9 cellular contexts compared by ENCODE assay signal in genomic region chr10:132162590-132163277, GRCh38. TPM values are rescaled to one million over a fixed set of nuclear protein-coding genes. Genes with fewer than 3 reads are reported as not detected.
A peak's percentile ranks its signal among the peaks of the same experiment; 100 is the strongest.
DNase-seq lines count a peak whose midpoint lies in the region; ATAC-seq and TF ChIP-seq lines count a peak whose summit lies in the region.
"Had no signal": no experiment of that assay in that cellular context is flagged by ENCODE, and none has a peak within 500 bp of the region (broad histone marks: within the 10 kb centered on the region; RNA-seq: fewer than 3 reads in every experiment).

No MANE protein-coding gene starts in this region.

- ATAC-seq in psoas muscle (peak; percentile 10 to 37 (median 28)), HG02981 (IDR thresholded peaks at IDR 0.05; ENCODE audit: unreplicated experiment) (no peak)

- WGBS in psoas muscle, 3 donors, result 48 to 58% (median 52%) methylated on average over 10 of the region's 10 CpGs

- peaks cover 28% of the 10 kb centered on the region for H3K4me1 Mint-ChIP-seq in activated T-cell treated with anti-CD3 and anti-CD28 coated beads, Interleukin-2, amount 50 U/mL, for 24 hours (ENCODE audit: low read depth)

- peaks cover 5% of the 10 kb centered on the region for H3K36me3 ChIP-seq in left ventricle myocardium inferior
- no peaks in the 10 kb centered on the region for H3K36me3 ChIP-seq in psoas muscle (ENCODE audit: insufficient read depth in 1 of 2, low read depth in 1 of 2)

- H3K4me3 Mint-ChIP-seq in activated T-cell treated with anti-CD3 and anti-CD28 coated beads, Interleukin-2, amount 50 U/mL, for 24 hours, result no peak overlapping the region

- no peaks in the 10 kb centered on the region for H3K27me3 ChIP-seq in left ventricle myocardium inferior (ENCODE audit: low read depth)
- H3K27me3 ChIP-seq in psoas muscle (ENCODE audit: insufficient read depth in 3 of 3, low read length in 2 of 3), result no peaks in the 10 kb centered on the region

- no peak for TF ChIP-seq CTCF in VCaP (conservative IDR thresholded peaks at IDR 0.05)
- TF ChIP-seq CTCF in left ventricle myocardium inferior (IDR thresholded peaks at IDR 0.05; ENCODE audit: borderline replicate concordance), result no peak
- no peak for TF ChIP-seq CTCF in psoas muscle (IDR thresholded peaks at IDR 0.05)

- H3K27ac Mint-ChIP-seq in activated T-cell treated with anti-CD3 and anti-CD28 coated beads, Interleukin-2, amount 50 U/mL, for 24 hours, result peak overlapping the region; percentile 94

- no peak for DNase-seq in activated T-cell treated with anti-CD3 and anti-CD28 coated beads, Interleukin-2, amount 50 U/mL, for 24 hours
- DNase-seq in activated T-cell treated with anti-CD3 and anti-CD28 coated beads, Interleukin-2, amount 50 U/mL, for 48 hours, result no peak
- peak; percentile 55 for DNase-seq in left ventricle myocardium inferior
- peak; percentile 19 to 54 for DNase-seq in psoas muscle
- no peak for DNase-seq in GM19238 (ENCODE audit: insufficient read length, low spot score)
- DNase-seq in kidney glomerular epithelial cell (lab: John Stamatoyannopoulos, UW), result no peak

- intact Hi-C loops in left ventricle myocardium inferior (cut with micrococcal nuclease) (no loop called here), psoas muscle (cut with DNase I) (no loop called here)

- H3K27me3 Mint-ChIP-seq in activated T-cell treated with anti-CD3 and anti-CD28 coated beads, Interleukin-2, amount 50 U/mL, for 24 hours, result no peaks in the 10 kb centered on the region

- peaks cover 25% of the 10 kb centered on the region for H3K4me1 ChIP-seq in left ventricle myocardium inferior
- peaks cover 21% of the 10 kb centered on the region for H3K4me1 ChIP-seq in psoas muscle

- H3K27ac ChIP-seq in VCaP (peak overlapping the region; percentile 62), left ventricle myocardium inferior (replicated peaks) (peak overlapping the region; percentile 64), psoas muscle (no peak overlapping the region)
- H3K27ac ChIP-seq: hepatocyte had no signal

- H3K36me3 Mint-ChIP-seq in activated T-cell treated with anti-CD3 and anti-CD28 coated beads, Interleukin-2, amount 50 U/mL, for 24 hours (ENCODE audit: low read depth), result no peaks in the 10 kb centered on the region

- H3K9me3 ChIP-seq in left ventricle myocardium inferior (replicated peaks), result no peaks in the 10 kb centered on the region
- H3K9me3 ChIP-seq in psoas muscle, result no peaks in the 10 kb centered on the region

- H3K4me3 ChIP-seq in left ventricle myocardium inferior (peak overlapping the region; percentile 37), psoas muscle (no peak overlapping the region)
- H3K4me3 ChIP-seq: hepatocyte had no signal

- H3K9me3 Mint-ChIP-seq in activated T-cell treated with anti-CD3 and anti-CD28 coated beads, Interleukin-2, amount 50 U/mL, for 24 hours, result no peaks in the 10 kb centered on the region

RNA-seq across cellular contexts. Expression of gene DPYSL4, which starts 24.0 kb away (rescaled TPM):
- 42.8 TPM for total RNA-seq in left ventricle myocardium inferior
- total RNA-seq in psoas muscle, result 1 to 10 TPM in 1 of 4 donors, under 1 TPM in 3; 0.82 to 1.4 (median 0.85) TPM
- under 1 TPM; 0.30 to 0.39 (median 0.36) TPM for polyA plus RNA-seq in psoas muscle

Comparison
In these comparisons a context has a peak if more than half of its experiments do, and no peak if none do; other contexts are left out.
1. DNase-seq: peak in left ventricle myocardium inferior (single experiment) and psoas muscle (2 of 2); none in activated T-cell treated with anti-CD3 and anti-CD28 coated beads, Interleukin-2, amount 50 U/mL, for 24 hours (single experiment), activated T-cell treated with anti-CD3 and anti-CD28 coated beads, Interleukin-2, amount 50 U/mL, for 48 hours (0 of 2), GM19238 (single experiment) and kidney glomerular epithelial cell (single experiment).
2. RNA of gene DPYSL4, which starts 24.0 kb away (total RNA-seq): 42.8 TPM in left ventricle myocardium inferior (single experiment); 0.82 to 1.4 TPM in psoas muscle; every median in the first group is over 10 times any median in the second.